Comparison of ENCODE assay signal across 13 cellular contexts in the genomic region with DNA sequence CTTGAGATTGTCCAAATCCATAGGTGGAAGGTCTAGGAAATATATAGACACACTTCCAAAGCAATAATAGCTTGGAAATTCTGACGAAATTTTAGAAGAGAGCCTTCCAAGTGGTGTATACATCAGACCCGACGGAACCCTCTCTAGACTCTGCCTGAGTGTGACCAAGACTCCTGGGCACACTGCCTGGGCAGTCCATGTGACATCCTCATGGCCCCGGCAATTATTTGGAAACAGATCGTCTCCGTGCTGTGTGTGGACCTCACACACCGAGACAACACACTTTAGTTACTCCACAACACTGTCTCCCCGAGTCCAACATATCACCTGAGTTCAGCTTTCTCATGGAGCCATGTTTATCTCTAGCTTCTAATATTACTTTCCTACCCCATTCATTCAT. TPM values are rescaled to one million over a fixed set of nuclear protein-coding genes. Genes with fewer than 3 reads are reported as not detected.
A peak's percentile ranks its signal among the peaks of the same experiment; 100 is the strongest.
DNase-seq lines count a peak whose midpoint lies in the region; ATAC-seq and TF ChIP-seq lines count a peak whose summit lies in the region.
"Not testable (repeated sequence)": the region's sequence is repeated elsewhere in the genome, so short reads cannot be mapped to it uniquely, and the experiment has no call there.
"Had no signal": no experiment of that assay in that cellular context is flagged by ENCODE, and none has a peak within 500 bp of the region (broad histone marks: within the 10 kb centered on the region; RNA-seq: fewer than 3 reads in every experiment).

No MANE protein-coding gene starts in this region.

- TF ChIP-seq POLR2A in right lobe of liver (IDR thresholded peaks at IDR 0.05) = not testable (repeated sequence)

- H3K27me3 ChIP-seq in right lobe of liver = not testable (repeated sequence)

- not testable (repeated sequence) for H3K9me3 ChIP-seq in right lobe of liver

- not testable (repeated sequence) for DNase-seq in left lobe of liver (ENCODE audit: low spot score); right lobe of liver

- no CpG with 5 or more reads among the region's 8 CpGs for WGBS in right lobe of liver (ENCODE audit: insufficient coverage, low coverage, low lambda C conversion rate, missing lambda C conversion rate)

- ATAC-seq in left lobe of liver (peak; percentile 65), right lobe of liver (peak; percentile 69 to 75 (median 70))

- not testable (repeated sequence) for H3K4me3 ChIP-seq in right lobe of liver

- H3K36me3 ChIP-seq in right lobe of liver = not testable (repeated sequence)

- intact Hi-C loops in right lobe of liver (cut with DNase I) = not testable (repeated sequence)

- TF ChIP-seq CTCF in right lobe of liver (IDR thresholded peaks at IDR 0.05) = not testable (repeated sequence)

- H3K27ac ChIP-seq in right lobe of liver = not testable (repeated sequence)

- H3K4me1 ChIP-seq in right lobe of liver = not testable (repeated sequence)

RNA-seq across cellular contexts. Expression of a gene that starts 42.3 kb away (rescaled TPM):
- total RNA-seq in left lobe of liver (not detected), right lobe of liver (not detected)
- total RNA-seq: A172; A673; B cell; Caco-2; Calu3; CD4-positive, alpha-beta memory T cell; CD4-positive, alpha-beta T cell; CD4-positive, CD25-positive, alpha-beta regulatory T cell; CD8-positive, alpha-beta memory T cell; CD8-positive, alpha-beta T cell; Daoy had no signal

RNA-seq across cellular contexts. Expression of a gene that starts 54.6 kb away (rescaled TPM):
- 11.2 TPM for total RNA-seq in left lobe of liver
- total RNA-seq in right lobe of liver = 10 to 100 TPM in 3 of 6 experiments, 1 to 10 TPM in 3; 8.1 to 12.0 (median 10.3) TPM
